3 cellular contexts compared by ENCODE assay signal in genomic region chr19:43043492-43044180, GRCh38. TPM values are rescaled to one million over a fixed set of nuclear protein-coding genes. Genes with fewer than 3 reads are reported as not detected.
"Had no signal": no experiment of that assay in that cellular context is flagged by ENCODE, and none has a peak within 500 bp of the region (broad histone marks: within the 10 kb centered on the region; RNA-seq: fewer than 3 reads in every experiment).

No MANE protein-coding gene starts in this region.

RNA-seq across cellular contexts. Expression of gene PSG11, which starts 17.4 kb away (rescaled TPM):
- total RNA-seq: LHCN-M2, MCF 10A, NCI-H460 had no signal

RNA-seq across cellular contexts. Expression of gene PSG2, which starts 38.9 kb away (rescaled TPM):
- total RNA-seq: LHCN-M2, MCF 10A, NCI-H460 had no signal
